In genomic region chr5:171705036-171705435, GRCh38 we compare ENCODE assay signal across 14 cellular contexts.
DNase-seq lines count a peak whose midpoint lies in the region; ATAC-seq and TF ChIP-seq lines count a peak whose summit lies in the region.
"Had no signal": no experiment of that assay in that cellular context is flagged by ENCODE, and none has a peak within 500 bp of the region (broad histone marks: within the 10 kb centered on the region; RNA-seq: fewer than 3 reads in every experiment).

No MANE protein-coding gene starts in this region.

- H3K9me3 Mint-ChIP-seq in endodermal cell (no peaks in the 10 kb centered on the region), osteocyte (ENCODE audit: unreplicated experiment) (no peaks in the 10 kb centered on the region)
- H3K9me3 Mint-ChIP-seq in activated T-helper 1 cell treated with anti-CD3 and anti-CD28 coated beads, Interleukin-12 subunit alpha, Interleukin-12 subunit beta, Interleukin-2, Interleukin-4 antibody, amounts not matched to agents 30 ng/mL and 10 ng/mL and 1 ng/mL, durations not matched to agents 14 hours and 24 hours and 36 hours = no peaks in the 10 kb centered on the region
- H3K9me3 Mint-ChIP-seq: CD8-positive, alpha-beta memory T cell had no signal

- no peak overlapping the region for H3K27ac Mint-ChIP-seq in endodermal cell
- no peak overlapping the region for H3K27ac Mint-ChIP-seq in osteocyte (ENCODE audit: unreplicated experiment)
- no peak overlapping the region for H3K27ac Mint-ChIP-seq in activated T-helper 1 cell treated with anti-CD3 and anti-CD28 coated beads, Interleukin-12 subunit alpha, Interleukin-12 subunit beta, Interleukin-2, Interleukin-4 antibody, amounts not matched to agents 30 ng/mL and 10 ng/mL and 1 ng/mL, durations not matched to agents 14 hours and 24 hours and 36 hours
- H3K27ac Mint-ChIP-seq: CD8-positive, alpha-beta memory T cell had no signal

- DNase-seq in right atrium auricular region (ENCODE audit: low spot score) = peak; percentile 44
- DNase-seq in left cardiac atrium = no peak
- DNase-seq in endodermal cell = peak; percentile 22
- DNase-seq in osteocyte (ENCODE audit: extremely low spot score, unreplicated experiment) = peak; percentile 68
- DNase-seq in MM.1S = no peak
- no peak for DNase-seq in activated T-helper 1 cell treated with anti-CD3 and anti-CD28 coated beads, Interleukin-12 subunit alpha, Interleukin-12 subunit beta, Interleukin-2, Interleukin-4 antibody, amounts not matched to agents 30 ng/mL and 10 ng/mL and 1 ng/mL, durations not matched to agents 14 hours and 24 hours and 36 hours (ENCODE audit: low spot score)
- DNase-seq: 8988T; AML-193; Caco-2; CD8-positive, alpha-beta memory T cell; DND-41; GF-D8 had no signal

- H3K9ac ChIP-seq in endodermal cell (ENCODE audit: extremely low read depth, low read length, poor library complexity, severe bottlenecking) = no peak overlapping the region
- H3K9ac ChIP-seq in MM.1S (ENCODE audit: low read length) = no peak overlapping the region
- H3K9ac ChIP-seq: BLaER1 had no signal

- no peaks in the 10 kb centered on the region for H4K20me1 ChIP-seq in MM.1S (ENCODE audit: insufficient read depth, low read length)
- H4K20me1 ChIP-seq: BLaER1 had no signal

- 92% methylated on average over 2 to 6 of the region's 6 CpGs for WGBS in endodermal cell (ENCODE audit: insufficient coverage in 1 of 2, insufficient read length in 1 of 2), 2 experiments

- H3K27me3 ChIP-seq in right atrium auricular region (no peaks in the 10 kb centered on the region), endodermal cell (ENCODE audit: control insufficient read depth, insufficient read depth, low read length, poor library complexity, severe bottlenecking) (no peaks in the 10 kb centered on the region), MM.1S (replicated peaks; ENCODE audit: insufficient read depth, low read length) (no peaks in the 10 kb centered on the region)
- H3K27me3 ChIP-seq: BLaER1 had no signal

- H3K9me2 ChIP-seq in MM.1S (replicated peaks; ENCODE audit: insufficient read depth, low read length) = no peaks in the 10 kb centered on the region

- no peak overlapping the region for H3K27ac ChIP-seq in right atrium auricular region
- H3K27ac ChIP-seq in endodermal cell (ENCODE audit: low read depth, low read length) = no peak overlapping the region
- H3K27ac ChIP-seq in MM.1S (ENCODE audit: low read length) = no peak overlapping the region
- H3K27ac ChIP-seq: BLaER1 had no signal

- TF ChIP-seq CTCF in right atrium auricular region (IDR thresholded peaks at IDR 0.05) = no peak
- TF ChIP-seq CTCF in endodermal cell (conservative IDR thresholded peaks at IDR 0.05) = no peak
- TF ChIP-seq CTCF in osteocyte (IDR thresholded peaks at IDR 0.05) = no peak
- no peak for TF ChIP-seq CTCF in MM.1S (IDR thresholded peaks at IDR 0.05; ENCODE audit: low read length)

- no peaks in the 10 kb centered on the region for H3K36me3 ChIP-seq in right atrium auricular region
- no peaks in the 10 kb centered on the region for H3K36me3 ChIP-seq in endodermal cell (ENCODE audit: control insufficient read depth, insufficient read depth, low read length)
- no peaks in the 10 kb centered on the region for H3K36me3 ChIP-seq in MM.1S (replicated peaks; ENCODE audit: insufficient read depth, low read length)
- H3K36me3 ChIP-seq: BLaER1 had no signal

- no peaks in the 10 kb centered on the region for H3K4me1 ChIP-seq in right atrium auricular region
- H3K4me1 ChIP-seq in endodermal cell (ENCODE audit: control insufficient read depth, insufficient read depth, low read length) = no peaks in the 10 kb centered on the region
- H3K4me1 ChIP-seq in MM.1S (ENCODE audit: low read length) = no peaks in the 10 kb centered on the region
- H3K4me1 ChIP-seq: Caco-2 had no signal

- H3K4me3 ChIP-seq in right atrium auricular region (no peak overlapping the region), endodermal cell (ENCODE audit: low read length) (no peak overlapping the region), MM.1S (ENCODE audit: low read length) (no peak overlapping the region)
- H3K4me3 ChIP-seq: BLaER1 had no signal

- ATAC-seq in left cardiac atrium = no peak
- no peak for ATAC-seq in HG03175 (IDR thresholded peaks at IDR 0.05; ENCODE audit: unreplicated experiment)

- H3K4me1 Mint-ChIP-seq in endodermal cell (no peaks in the 10 kb centered on the region), osteocyte (ENCODE audit: unreplicated experiment) (peaks cover 5% of the 10 kb centered on the region)
- H3K4me1 Mint-ChIP-seq in activated T-helper 1 cell treated with anti-CD3 and anti-CD28 coated beads, Interleukin-12 subunit alpha, Interleukin-12 subunit beta, Interleukin-2, Interleukin-4 antibody, amounts not matched to agents 30 ng/mL and 10 ng/mL and 1 ng/mL, durations not matched to agents 14 hours and 24 hours and 36 hours (ENCODE audit: low read depth) = no peaks in the 10 kb centered on the region
- H3K4me1 Mint-ChIP-seq: CD8-positive, alpha-beta memory T cell had no signal

- H3F3A ChIP-seq in MM.1S (ENCODE audit: insufficient read depth, low read length) = no peaks in the 10 kb centered on the region

- no peaks in the 10 kb centered on the region for H3K79me2 ChIP-seq in MM.1S (ENCODE audit: low read length)

- no peak overlapping the region for H2AFZ ChIP-seq in MM.1S (ENCODE audit: low read length)

- H3K4me3 Mint-ChIP-seq in endodermal cell = no peak overlapping the region
- H3K4me3 Mint-ChIP-seq in osteocyte (ENCODE audit: unreplicated experiment) = no peak overlapping the region
- H3K4me3 Mint-ChIP-seq in activated T-helper 1 cell treated with anti-CD3 and anti-CD28 coated beads, Interleukin-12 subunit alpha, Interleukin-12 subunit beta, Interleukin-2, Interleukin-4 antibody, amounts not matched to agents 30 ng/mL and 10 ng/mL and 1 ng/mL, durations not matched to agents 14 hours and 24 hours and 36 hours = no peak overlapping the region
- H3K4me3 Mint-ChIP-seq: CD8-positive, alpha-beta memory T cell had no signal

- no peak overlapping the region for H3K4me2 ChIP-seq in MM.1S (ENCODE audit: low read depth, low read length)
- H3K4me2 ChIP-seq: BLaER1 had no signal

- H3K36me3 Mint-ChIP-seq in endodermal cell (ENCODE audit: low read depth) = no peaks in the 10 kb centered on the region
- H3K36me3 Mint-ChIP-seq in osteocyte (ENCODE audit: unreplicated experiment) = no peaks in the 10 kb centered on the region
- H3K36me3 Mint-ChIP-seq in activated T-helper 1 cell treated with anti-CD3 and anti-CD28 coated beads, Interleukin-12 subunit alpha, Interleukin-12 subunit beta, Interleukin-2, Interleukin-4 antibody, amounts not matched to agents 30 ng/mL and 10 ng/mL and 1 ng/mL, durations not matched to agents 14 hours and 24 hours and 36 hours (ENCODE audit: low read depth) = no peaks in the 10 kb centered on the region
- H3K36me3 Mint-ChIP-seq: CD8-positive, alpha-beta memory T cell had no signal

- no peaks in the 10 kb centered on the region for H3K9me3 ChIP-seq in right atrium auricular region
- H3K9me3 ChIP-seq in endodermal cell (ENCODE audit: control insufficient read depth, low read length) = no peaks in the 10 kb centered on the region
- H3K9me3 ChIP-seq in MM.1S (replicated peaks; ENCODE audit: insufficient read depth, low read length) = no peaks in the 10 kb centered on the region
- H3K9me3 ChIP-seq: BLaER1, Caco-2 had no signal

- intact Hi-C loops in left cardiac atrium (cut with DNase I) = no loop called here
- intact Hi-C loops in activated T-helper 1 cell treated with anti-CD3 and anti-CD28 coated beads, Interleukin-12 subunit alpha, Interleukin-12 subunit beta, Interleukin-2, Interleukin-4 antibody, amounts not matched to agents 30 ng/mL and 10 ng/mL and 1 ng/mL, durations not matched to agents 14 hours and 24 hours and 36 hours (cut with micrococcal nuclease) = loop anchor here (5.0 kb wide), 1 partner anchor 77 kb away; no protein-coding TSS in a partner anchor

- H3K27me3 Mint-ChIP-seq in endodermal cell (ENCODE audit: insufficient read depth) = peaks cover 6% of the 10 kb centered on the region
- peaks cover 36% of the 10 kb centered on the region for H3K27me3 Mint-ChIP-seq in osteocyte (ENCODE audit: unreplicated experiment)
- no peaks in the 10 kb centered on the region for H3K27me3 Mint-ChIP-seq in activated T-helper 1 cell treated with anti-CD3 and anti-CD28 coated beads, Interleukin-12 subunit alpha, Interleukin-12 subunit beta, Interleukin-2, Interleukin-4 antibody, amounts not matched to agents 30 ng/mL and 10 ng/mL and 1 ng/mL, durations not matched to agents 14 hours and 24 hours and 36 hours (ENCODE audit: insufficient read depth)

Comparison
In these comparisons a context has a peak if more than half of its experiments do, and no peak if none do; other contexts are left out.
1. DNase-seq: peak in right atrium auricular region (single experiment), endodermal cell (single experiment) and osteocyte (single experiment); none in left cardiac atrium (single experiment), MM.1S (single experiment) and activated T-helper 1 cell treated with anti-CD3 and anti-CD28 coated beads, Interleukin-12 subunit alpha, Interleukin-12 subunit beta, Interleukin-2, Interleukin-4 antibody, amounts not matched to agents 30 ng/mL and 10 ng/mL and 1 ng/mL, durations not matched to agents 14 hours and 24 hours and 36 hours (single experiment).